In the genomic region with DNA sequence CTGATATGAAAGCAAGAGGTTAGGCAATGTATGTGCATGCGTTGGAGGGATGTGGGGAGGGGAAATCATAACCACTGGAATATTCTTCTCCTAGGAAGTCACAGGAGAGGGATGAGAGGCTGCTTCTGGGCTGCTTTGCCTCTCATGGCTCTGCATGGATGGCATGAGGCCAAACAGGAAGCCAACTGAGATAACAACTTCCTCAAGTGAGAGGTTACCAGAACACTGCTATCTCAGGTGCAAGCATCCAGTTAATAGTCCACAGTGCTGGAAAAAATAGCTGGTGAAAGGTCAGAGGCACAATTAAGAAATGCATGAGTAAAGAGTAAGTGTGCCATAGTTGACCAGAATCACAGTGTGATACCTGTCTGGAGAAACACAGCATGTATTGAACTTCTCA, we compare ENCODE assay signal across 1 cellular context.
TF ChIP-seq lines count a peak whose summit lies in the region.

No MANE protein-coding gene starts in this region.

TF ChIP-seq in K562, 482 proteins besides CTCF, POLR2A, EP300 and RAD21 (continued from another document and continues in another):
- TF ChIP-seq ZEB2 (IDR thresholded peaks at IDR 0.05): peak; percentile 46; the same call in 1 of the 2 replicates
- no peak for TF ChIP-seq ZNF384 (IDR thresholded peaks at IDR 0.05; ENCODE audit: low read depth, low read length)
- no peak for TF ChIP-seq HMG20A (CRISPR knock-in tag; conservative IDR thresholded peaks at IDR 0.05)
- no peak for TF ChIP-seq NFRKB (IDR thresholded peaks at IDR 0.05; ENCODE audit: low read depth)
- TF ChIP-seq, protein P1, sequence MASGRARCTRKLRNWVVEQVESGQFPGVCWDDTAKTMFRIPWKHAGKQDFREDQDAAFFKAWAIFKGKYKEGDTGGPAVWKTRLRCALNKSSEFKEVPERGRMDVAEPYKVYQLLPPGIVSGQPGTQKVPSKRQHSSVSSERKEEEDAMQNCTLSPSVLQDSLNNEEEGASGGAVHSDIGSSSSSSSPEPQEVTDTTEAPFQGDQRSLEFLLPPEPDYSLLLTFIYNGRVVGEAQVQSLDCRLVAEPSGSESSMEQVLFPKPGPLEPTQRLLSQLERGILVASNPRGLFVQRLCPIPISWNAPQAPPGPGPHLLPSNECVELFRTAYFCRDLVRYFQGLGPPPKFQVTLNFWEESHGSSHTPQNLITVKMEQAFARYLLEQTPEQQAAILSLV (tag; IDR thresholded peaks at IDR 0.05): no peak
- no peak for TF ChIP-seq POLR2AphosphoS2 (IDR thresholded peaks at IDR 0.05; ENCODE audit: low read length)
- no peak for TF ChIP-seq COPS2 (conservative IDR thresholded peaks at IDR 0.05)
- TF ChIP-seq EZH2 (IDR thresholded peaks at IDR 0.05; ENCODE audit: borderline replicate concordance, low read depth, low read length): no peak
- TF ChIP-seq, protein P2, sequence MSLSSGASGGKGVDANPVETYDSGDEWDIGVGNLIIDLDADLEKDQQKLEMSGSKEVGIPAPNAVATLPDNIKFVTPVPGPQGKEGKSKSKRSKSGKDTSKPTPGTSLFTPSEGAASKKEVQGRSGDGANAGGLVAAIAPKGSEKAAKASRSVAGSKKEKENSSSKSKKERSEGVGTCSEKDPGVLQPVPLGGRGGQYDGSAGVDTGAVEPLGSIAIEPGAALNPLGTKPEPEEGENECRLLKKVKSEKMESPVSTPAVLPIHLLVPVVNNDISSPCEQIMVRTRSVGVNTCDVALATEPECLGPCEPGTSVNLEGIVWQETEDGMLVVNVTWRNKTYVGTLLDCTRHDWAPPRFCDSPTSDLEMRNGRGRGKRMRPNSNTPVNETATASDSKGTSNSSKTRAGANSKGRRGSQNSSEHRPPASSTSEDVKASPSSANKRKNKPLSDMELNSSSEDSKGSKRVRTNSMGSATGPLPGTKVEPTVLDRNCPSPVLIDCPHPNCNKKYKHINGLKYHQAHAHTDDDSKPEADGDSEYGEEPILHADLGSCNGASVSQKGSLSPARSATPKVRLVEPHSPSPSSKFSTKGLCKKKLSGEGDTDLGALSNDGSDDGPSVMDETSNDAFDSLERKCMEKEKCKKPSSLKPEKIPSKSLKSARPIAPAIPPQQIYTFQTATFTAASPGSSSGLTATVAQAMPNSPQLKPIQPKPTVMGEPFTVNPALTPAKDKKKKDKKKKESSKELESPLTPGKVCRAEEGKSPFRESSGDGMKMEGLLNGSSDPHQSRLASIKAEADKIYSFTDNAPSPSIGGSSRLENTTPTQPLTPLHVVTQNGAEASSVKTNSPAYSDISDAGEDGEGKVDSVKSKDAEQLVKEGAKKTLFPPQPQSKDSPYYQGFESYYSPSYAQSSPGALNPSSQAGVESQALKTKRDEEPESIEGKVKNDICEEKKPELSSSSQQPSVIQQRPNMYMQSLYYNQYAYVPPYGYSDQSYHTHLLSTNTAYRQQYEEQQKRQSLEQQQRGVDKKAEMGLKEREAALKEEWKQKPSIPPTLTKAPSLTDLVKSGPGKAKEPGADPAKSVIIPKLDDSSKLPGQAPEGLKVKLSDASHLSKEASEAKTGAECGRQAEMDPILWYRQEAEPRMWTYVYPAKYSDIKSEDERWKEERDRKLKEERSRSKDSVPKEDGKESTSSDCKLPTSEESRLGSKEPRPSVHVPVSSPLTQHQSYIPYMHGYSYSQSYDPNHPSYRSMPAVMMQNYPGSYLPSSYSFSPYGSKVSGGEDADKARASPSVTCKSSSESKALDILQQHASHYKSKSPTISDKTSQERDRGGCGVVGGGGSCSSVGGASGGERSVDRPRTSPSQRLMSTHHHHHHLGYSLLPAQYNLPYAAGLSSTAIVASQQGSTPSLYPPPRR (CRISPR knock-in tag; IDR thresholded peaks at IDR 0.05; ENCODE audit: borderline replicate concordance): no peak
- TF ChIP-seq, protein P3, sequence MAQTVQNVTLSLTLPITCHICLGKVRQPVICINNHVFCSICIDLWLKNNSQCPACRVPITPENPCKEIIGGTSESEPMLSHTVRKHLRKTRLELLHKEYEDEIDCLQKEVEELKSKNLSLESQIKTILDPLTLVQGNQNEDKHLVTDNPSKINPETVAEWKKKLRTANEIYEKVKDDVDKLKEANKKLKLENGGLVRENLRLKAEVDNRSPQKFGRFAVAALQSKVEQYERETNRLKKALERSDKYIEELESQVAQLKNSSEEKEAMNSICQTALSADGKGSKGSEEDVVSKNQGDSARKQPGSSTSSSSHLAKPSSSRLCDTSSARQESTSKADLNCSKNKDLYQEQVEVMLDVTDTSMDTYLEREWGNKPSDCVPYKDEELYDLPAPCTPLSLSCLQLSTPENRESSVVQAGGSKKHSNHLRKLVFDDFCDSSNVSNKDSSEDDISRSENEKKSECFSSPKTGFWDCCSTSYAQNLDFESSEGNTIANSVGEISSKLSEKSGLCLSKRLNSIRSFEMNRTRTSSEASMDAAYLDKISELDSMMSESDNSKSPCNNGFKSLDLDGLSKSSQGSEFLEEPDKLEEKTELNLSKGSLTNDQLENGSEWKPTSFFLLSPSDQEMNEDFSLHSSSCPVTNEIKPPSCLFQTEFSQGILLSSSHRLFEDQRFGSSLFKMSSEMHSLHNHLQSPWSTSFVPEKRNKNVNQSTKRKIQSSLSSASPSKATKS (CRISPR knock-in tag; IDR thresholded peaks at IDR 0.05): no peak
- no peak for TF ChIP-seq GATAD2A (IDR thresholded peaks at IDR 0.05)
- TF ChIP-seq ZNF830 (CRISPR knock-in tag; IDR thresholded peaks at IDR 0.05): no peak
- TF ChIP-seq ATF7 (IDR thresholded peaks at IDR 0.05): no peak
- TF ChIP-seq CTBP1 (IDR thresholded peaks at IDR 0.05; ENCODE audit: borderline replicate concordance): peak; percentile 34; the same call in 1 of the 2 replicates
- TF ChIP-seq HMGN3 (IDR thresholded peaks at IDR 0.05; ENCODE audit: borderline replicate concordance, extremely low read depth, insufficient read length, low read depth, low read length): no peak
- TF ChIP-seq SMAD1 (IDR thresholded peaks at IDR 0.05; ENCODE audit: low read depth, low read length, partially characterized antibody): no peak
- no peak for TF ChIP-seq CEBPB (tag; IDR thresholded peaks at IDR 0.05)
- TF ChIP-seq, protein P4, sequence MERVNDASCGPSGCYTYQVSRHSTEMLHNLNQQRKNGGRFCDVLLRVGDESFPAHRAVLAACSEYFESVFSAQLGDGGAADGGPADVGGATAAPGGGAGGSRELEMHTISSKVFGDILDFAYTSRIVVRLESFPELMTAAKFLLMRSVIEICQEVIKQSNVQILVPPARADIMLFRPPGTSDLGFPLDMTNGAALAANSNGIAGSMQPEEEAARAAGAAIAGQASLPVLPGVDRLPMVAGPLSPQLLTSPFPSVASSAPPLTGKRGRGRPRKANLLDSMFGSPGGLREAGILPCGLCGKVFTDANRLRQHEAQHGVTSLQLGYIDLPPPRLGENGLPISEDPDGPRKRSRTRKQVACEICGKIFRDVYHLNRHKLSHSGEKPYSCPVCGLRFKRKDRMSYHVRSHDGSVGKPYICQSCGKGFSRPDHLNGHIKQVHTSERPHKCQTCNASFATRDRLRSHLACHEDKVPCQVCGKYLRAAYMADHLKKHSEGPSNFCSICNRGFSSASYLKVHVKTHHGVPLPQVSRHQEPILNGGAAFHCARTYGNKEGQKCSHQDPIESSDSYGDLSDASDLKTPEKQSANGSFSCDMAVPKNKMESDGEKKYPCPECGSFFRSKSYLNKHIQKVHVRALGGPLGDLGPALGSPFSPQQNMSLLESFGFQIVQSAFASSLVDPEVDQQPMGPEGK (CRISPR knock-in tag; IDR thresholded peaks at IDR 0.05; ENCODE audit: borderline replicate concordance): no peak
- TF ChIP-seq ASH1L (IDR thresholded peaks at IDR 0.05; ENCODE audit: borderline replicate concordance, low read depth, partially characterized antibody): no peak
- TF ChIP-seq KDM4B (IDR thresholded peaks at IDR 0.05; ENCODE audit: borderline replicate concordance in 2 of 2, low read depth in 1 of 2): no peak
- no peak for TF ChIP-seq NBN (IDR thresholded peaks at IDR 0.05; ENCODE audit: low read depth)
- no peak for TF ChIP-seq HMG20B (CRISPR knock-in tag; IDR thresholded peaks at IDR 0.05)
- TF ChIP-seq FOXK2 (conservative IDR thresholded peaks at IDR 0.05 in 1 of 2, IDR thresholded peaks at IDR 0.05 in 1 of 2; ENCODE audit: low read depth in 2 of 2): no peak
- TF ChIP-seq TCF3 (CRISPR knock-in tag; IDR thresholded peaks at IDR 0.05): 0 out of 2 replicates have a peak, but pooled peaks have one; percentile 17
- TF ChIP-seq TGIF2 (CRISPR knock-in tag; IDR thresholded peaks at IDR 0.05): no peak
- TF ChIP-seq MIER1 (IDR thresholded peaks at IDR 0.05; ENCODE audit: low read depth): no peak
- TF ChIP-seq NFATC3 (IDR thresholded peaks at IDR 0.05): no peak
- peak; percentile 91 for TF ChIP-seq NFIC (IDR thresholded peaks at IDR 0.05)
- peak; percentile 74 for TF ChIP-seq ETV1 (tag; conservative IDR thresholded peaks at IDR 0.05; ENCODE audit: low read depth)
- no peak for TF ChIP-seq BACH1 (tag; IDR thresholded peaks at IDR 0.05)
- TF ChIP-seq LCOR (CRISPR knock-in tag; IDR thresholded peaks at IDR 0.05): no peak
- TF ChIP-seq JUND (IDR thresholded peaks at IDR 0.05; ENCODE audit: borderline replicate concordance, low read depth, low read length): no peak
- TF ChIP-seq JUND (tag; IDR thresholded peaks at IDR 0.05; ENCODE audit: borderline replicate concordance, low read depth, low read length): no peak
- TF ChIP-seq KAT2B (IDR thresholded peaks at IDR 0.05; ENCODE audit: low read depth, low read length): no peak
- TF ChIP-seq FOXM1 (IDR thresholded peaks at IDR 0.05; ENCODE audit: low read depth): no peak
- no peak for TF ChIP-seq FOXM1 (CRISPR knock-in tag; IDR thresholded peaks at IDR 0.05; ENCODE audit: low read depth)
- TF ChIP-seq MCM7 (IDR thresholded peaks at IDR 0.05): no peak
- TF ChIP-seq NR2C2 (CRISPR knock-in tag; IDR thresholded peaks at IDR 0.05): no peak
- peak; percentile 80 for TF ChIP-seq NR2C2 (tag; IDR thresholded peaks at IDR 0.05)
- no peak for TF ChIP-seq HES1 (IDR thresholded peaks at IDR 0.05; ENCODE audit: low read depth)
- TF ChIP-seq FOXA1 (IDR thresholded peaks at IDR 0.05; ENCODE audit: borderline replicate concordance): no peak
- TF ChIP-seq FOS (IDR thresholded peaks at IDR 0.05; ENCODE audit: extremely low read depth, insufficient read length): no peak
- no peak for TF ChIP-seq SRSF1 (IDR thresholded peaks at IDR 0.05; ENCODE audit: low read depth, low read length)
- no peak for TF ChIP-seq EP400 (IDR thresholded peaks at IDR 0.05)
- TF ChIP-seq ZNF408 (CRISPR knock-in tag; IDR thresholded peaks at IDR 0.05; ENCODE audit: low read depth): no peak
- no peak for TF ChIP-seq ZC3H8 (IDR thresholded peaks at IDR 0.05)
- peak; percentile 31; the same call in 1 of the 2 replicates for TF ChIP-seq DPF2 (IDR thresholded peaks at IDR 0.05)
- 0 out of 2 replicates have a peak, but pooled peaks have one; percentile 5 for TF ChIP-seq SPI1 (IDR thresholded peaks at IDR 0.05; ENCODE audit: borderline replicate concordance, low read depth, low read length)
- TF ChIP-seq NR2C1 (IDR thresholded peaks at IDR 0.05): peak; percentile 67
- TF ChIP-seq NR2C1 (tag; IDR thresholded peaks at IDR 0.05): peak; percentile 81
- no peak for TF ChIP-seq PHB (CRISPR knock-in tag; IDR thresholded peaks at IDR 0.05)
- TF ChIP-seq KAT8 (IDR thresholded peaks at IDR 0.05; ENCODE audit: low read depth): no peak
